1 cellular context compared by ENCODE assay signal in the genomic region with DNA sequence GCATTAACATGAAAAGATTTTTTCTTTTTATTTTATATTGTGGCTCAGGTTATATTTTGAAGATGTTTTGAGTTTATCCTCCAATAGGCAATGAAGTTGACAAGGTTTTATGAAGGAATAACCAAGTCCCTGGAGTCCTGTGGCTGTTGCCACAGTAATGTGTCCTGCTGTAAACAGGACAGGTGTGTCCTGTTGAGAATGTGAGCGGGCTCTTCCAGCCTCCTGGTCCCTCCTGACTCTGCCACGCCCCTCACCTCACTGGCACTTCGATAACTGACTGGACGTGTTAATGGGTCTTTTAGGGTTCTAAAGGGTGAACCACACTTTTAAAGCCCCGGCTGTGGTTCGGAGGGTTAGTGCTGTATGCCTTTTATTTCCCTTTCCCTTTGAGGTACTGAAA.
TF ChIP-seq lines count a peak whose summit lies in the region.

No MANE protein-coding gene starts in this region.

TF ChIP-seq in IMR-90, 13 proteins besides CTCF, POLR2A, EP300 and RAD21 (continued from another document):
- TF ChIP-seq CEBPB (IDR thresholded peaks at IDR 0.05; ENCODE audit: low read depth, low read length), result no peak
- TF ChIP-seq MAZ (IDR thresholded peaks at IDR 0.05; ENCODE audit: borderline replicate concordance, low read depth, low read length), result no peak
